In the genomic region with DNA sequence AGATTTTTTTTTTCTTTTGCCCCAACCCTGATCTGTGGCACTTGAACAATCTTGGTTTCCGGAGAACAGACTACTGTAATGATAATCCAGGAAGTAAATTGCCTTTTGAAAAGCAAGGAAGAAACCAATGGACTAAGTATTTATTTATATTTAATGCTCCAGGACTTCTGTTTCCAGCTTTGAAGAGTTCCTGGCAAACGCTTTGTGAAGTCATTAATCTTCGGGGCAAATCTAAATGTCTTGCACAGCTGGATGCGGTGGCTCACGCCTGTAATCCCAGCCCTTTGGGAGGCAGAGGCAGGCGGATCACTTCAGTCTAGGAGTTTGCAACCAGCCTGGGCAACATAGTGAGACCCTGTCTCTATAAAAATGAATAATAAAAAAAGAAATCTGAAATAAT, we compare ENCODE assay signal across 19 cellular contexts.
DNase-seq lines count a peak whose midpoint lies in the region; ATAC-seq and TF ChIP-seq lines count a peak whose summit lies in the region.
"Had no signal": no experiment of that assay in that cellular context is flagged by ENCODE, and none has a peak within 500 bp of the region (broad histone marks: within the 10 kb centered on the region; RNA-seq: fewer than 3 reads in every experiment).

No MANE protein-coding gene starts in this region.

- no peak overlapping the region for H4K5ac ChIP-seq in IMR-90 (ENCODE audit: low read depth, low read length)

- DNase-seq in IMR-90 (no peak), fibroblast of mammary gland (ENCODE audit: low read depth) (peak; percentile 6), mesothelial cell of epicardium (ENCODE audit: low spot score in 2 of 2, unreplicated experiment in 2 of 2) (no peak), aorta (no peak), prostate gland (ENCODE audit: low spot score) (no peak), SK-N-SH (no peak), heart right ventricle (no peak)
- DNase-seq: ACHN; Calu3; CD8-positive, alpha-beta T cell; GDM1; Kasumi-1; NCI-H1417 treated with DMSO at 0.1 percent for 48 hours; NCI-H187; NCI-H446; NCI-H526; Peyer's patch; SJCRH30 had no signal

- CTCF ChIA-PET in IMR-90 (lab: Yijun Ruan, JAX), result no interaction called here
- CTCF ChIA-PET in SK-N-SH (lab: Yijun Ruan, JAX), result no interaction called here

- POLR2A ChIA-PET in IMR-90 (lab: Charles Lee; ENCODE audit: unreplicated experiment), result no interaction called here
- POLR2A ChIA-PET in SK-N-SH (lab: Yijun Ruan, JAX), result no interaction called here

- no peak overlapping the region for H3K23ac ChIP-seq in IMR-90 (ENCODE audit: low read depth, low read length)

- peaks cover 5% of the 10 kb centered on the region for H3K27me3 ChIP-seq in IMR-90 (ENCODE audit: control insufficient read depth, insufficient read depth, low read length)
- no peaks in the 10 kb centered on the region for H3K27me3 ChIP-seq in aorta (ENCODE audit: control insufficient read depth in 1 of 2, insufficient read depth in 2 of 2, low read length in 1 of 2)
- no peaks in the 10 kb centered on the region for H3K27me3 ChIP-seq in prostate gland (replicated peaks; ENCODE audit: insufficient read depth)
- H3K27me3 ChIP-seq in SK-N-SH (ENCODE audit: insufficient read depth), result peaks cover 65% of the 10 kb centered on the region; the same call in 1 of the 2 replicates
- peaks cover 0 to 4% (median 0%) of the 10 kb centered on the region in 7 donors for H3K27me3 ChIP-seq in heart right ventricle
- H3K27me3 ChIP-seq: BLaER1 treated with 17β-estradiol and CSF1 and Interleukin-3, amounts not matched to agents 10 nM and 100 nM; Peyer's patch; SJCRH30 had no signal

- H3K27ac ChIP-seq in IMR-90 (ENCODE audit: insufficient read depth, low read length), result no peak overlapping the region
- H3K27ac ChIP-seq in aorta (ENCODE audit: low read depth in 1 of 2, low read length in 2 of 2), result no peak overlapping the region
- H3K27ac ChIP-seq in prostate gland, result no peak overlapping the region
- H3K27ac ChIP-seq in SK-N-SH (ENCODE audit: low read depth in 2 of 2, low read length in 1 of 2), result no peak overlapping the region
- H3K27ac ChIP-seq in heart right ventricle, result no peak overlapping the region
- H3K27ac ChIP-seq: BLaER1 treated with 17β-estradiol and CSF1 and Interleukin-3, amounts not matched to agents 10 nM and 100 nM; Peyer's patch; SJCRH30 had no signal

- no peak for TF ChIP-seq EP300 in SK-N-SH (IDR thresholded peaks at IDR 0.05; ENCODE audit: borderline replicate concordance in 1 of 2, low read depth in 1 of 2, low read length in 1 of 2)

- in situ Hi-C loops in IMR-90 (cut with MboI; ENCODE audit: low sequenced_read_pairs), result no loop called here

- H4K20me1 ChIP-seq in IMR-90 (ENCODE audit: insufficient read depth, low read length) (no peaks in the 10 kb centered on the region), SK-N-SH (ENCODE audit: insufficient read depth) (no peaks in the 10 kb centered on the region)
- H4K20me1 ChIP-seq: BLaER1 treated with 17β-estradiol and CSF1 and Interleukin-3, amounts not matched to agents 10 nM and 100 nM had no signal

- no peak overlapping the region for H2AK9ac ChIP-seq in IMR-90 (replicated peaks; ENCODE audit: low read depth, low read length, poor library complexity)

- H4K8ac ChIP-seq in IMR-90 (ENCODE audit: low read depth in 2 of 2, low read length in 2 of 2), result no peak overlapping the region

- no peak overlapping the region for H3K56ac ChIP-seq in IMR-90 (ENCODE audit: extremely low read depth, insufficient read depth, low read length)

- no peaks in the 10 kb centered on the region for H3K79me2 ChIP-seq in SK-N-SH (ENCODE audit: insufficient read depth)

- no peaks in the 10 kb centered on the region for H3K9me1 ChIP-seq in IMR-90 (ENCODE audit: insufficient read depth, low read length)

- no peaks in the 10 kb centered on the region for H3K27me3 Mint-ChIP-seq in mesothelial cell of epicardium (ENCODE audit: low read depth)

- no peak overlapping the region for H3K4me3 Mint-ChIP-seq in mesothelial cell of epicardium
- H3K4me3 Mint-ChIP-seq: CD8-positive, alpha-beta T cell had no signal

- H4K91ac ChIP-seq in IMR-90 (ENCODE audit: insufficient read depth, low read depth, low read length), result no peak overlapping the region

- H3K9me2 ChIP-seq in SK-N-SH, result no peaks in the 10 kb centered on the region

- no peaks in the 10 kb centered on the region for H3K79me1 ChIP-seq in IMR-90 (ENCODE audit: low read depth in 1 of 2, low read length in 2 of 2)

- H2BK20ac ChIP-seq in IMR-90 (ENCODE audit: low read depth, low read length), result no peak overlapping the region

- no peak for TF ChIP-seq CTCF in IMR-90 (conservative IDR thresholded peaks at IDR 0.05; ENCODE audit: low read depth, low read length)
- TF ChIP-seq CTCF in fibroblast of mammary gland (conservative IDR thresholded peaks at IDR 0.05; ENCODE audit: control insufficient read depth, insufficient read depth, low read depth, low read length), result no peak
- no peak for TF ChIP-seq CTCF in mesothelial cell of epicardium (IDR thresholded peaks at IDR 0.05; ENCODE audit: unreplicated experiment)
- no peak for TF ChIP-seq CTCF in prostate gland (IDR thresholded peaks at IDR 0.05)
- TF ChIP-seq CTCF in SK-N-SH (IDR thresholded peaks at IDR 0.05), result no peak
- TF ChIP-seq CTCF in heart right ventricle (IDR thresholded peaks at IDR 0.05), result no peak

- TF ChIP-seq RAD21 in IMR-90 (IDR thresholded peaks at IDR 0.05; ENCODE audit: low read length) (no peak), SK-N-SH (IDR thresholded peaks at IDR 0.05; ENCODE audit: low read length) (no peak)

- H3K36me3 Mint-ChIP-seq in mesothelial cell of epicardium, result no peaks in the 10 kb centered on the region
- H3K36me3 Mint-ChIP-seq: CD8-positive, alpha-beta T cell had no signal

- H2BK120ac ChIP-seq in IMR-90 (ENCODE audit: low read depth, low read length), result no peak overlapping the region

- H2AFZ ChIP-seq in IMR-90 (replicated peaks; ENCODE audit: low read length, poor library complexity) (no peak overlapping the region), SK-N-SH (ENCODE audit: low read depth) (no peak overlapping the region)

- H3K36me3 ChIP-seq in IMR-90 (ENCODE audit: control insufficient read depth, insufficient read depth, low read length) (no peaks in the 10 kb centered on the region), aorta (ENCODE audit: control insufficient read depth in 1 of 2, insufficient read depth in 2 of 2, low read length in 1 of 2) (no peaks in the 10 kb centered on the region), prostate gland (no peaks in the 10 kb centered on the region), SK-N-SH (replicated peaks in 1 of 2; ENCODE audit: control insufficient read depth in 1 of 2, insufficient read depth in 2 of 2, low read length in 1 of 2) (no peaks in the 10 kb centered on the region), heart right ventricle (no peaks in the 10 kb centered on the region)
- H3K36me3 ChIP-seq: BLaER1 treated with 17β-estradiol and CSF1 and Interleukin-3, amounts not matched to agents 10 nM and 100 nM; Peyer's patch; SJCRH30 had no signal

- H3K4me1 ChIP-seq in IMR-90 (ENCODE audit: control insufficient read depth, insufficient read depth, low read length) (no peaks in the 10 kb centered on the region), aorta (ENCODE audit: control insufficient read depth in 1 of 2, insufficient read depth in 2 of 2, low read length in 2 of 2) (no peaks in the 10 kb centered on the region), prostate gland (replicated peaks) (no peaks in the 10 kb centered on the region), SK-N-SH (ENCODE audit: control insufficient read depth in 1 of 2, insufficient read depth in 2 of 2, low read depth in 1 of 2, low read length in 1 of 2) (peaks cover 0 to 6% of the 10 kb centered on the region in 2 experiments; a peak in 1 of 4 replicates), heart right ventricle (no peaks in the 10 kb centered on the region)
- H3K4me1 ChIP-seq: BLaER1 treated with 17β-estradiol and CSF1 and Interleukin-3, amounts not matched to agents 10 nM and 100 nM; Peyer's patch; SJCRH30 had no signal

- H3K4me1 Mint-ChIP-seq in mesothelial cell of epicardium, result peaks cover 10% of the 10 kb centered on the region

- H3K4me2 ChIP-seq in IMR-90 (ENCODE audit: low read depth, low read length) (no peak overlapping the region), SK-N-SH (no peak overlapping the region)
- H3K4me2 ChIP-seq: BLaER1 treated with 17β-estradiol and CSF1 and Interleukin-3, amounts not matched to agents 10 nM and 100 nM had no signal

- no peak overlapping the region for H3K18ac ChIP-seq in IMR-90 (ENCODE audit: low read depth, low read length)

- TF ChIP-seq POLR2A in IMR-90 (IDR thresholded peaks at IDR 0.05; ENCODE audit: low read depth, low read length) (no peak), prostate gland (IDR thresholded peaks at IDR 0.05) (no peak)

- dilution Hi-C loops in IMR-90 (cut with HindIII; ENCODE audit: low sequenced_read_pairs, unreplicated experiment), result no loop called here

- peak overlapping the region; percentile 56 for H3K27ac Mint-ChIP-seq in mesothelial cell of epicardium
- H3K27ac Mint-ChIP-seq: CD8-positive, alpha-beta T cell had no signal

- no peak overlapping the region for H3K4me3 ChIP-seq in IMR-90 (ENCODE audit: insufficient read depth, low read depth, low read length)
- no peak overlapping the region for H3K4me3 ChIP-seq in fibroblast of mammary gland (ENCODE audit: control insufficient read depth, low read depth, low read length)
- H3K4me3 ChIP-seq in aorta (ENCODE audit: low read length in 2 of 2), result no peak overlapping the region
- no peak overlapping the region for H3K4me3 ChIP-seq in prostate gland
- no peak overlapping the region for H3K4me3 ChIP-seq in SK-N-SH (ENCODE audit: low read depth in 2 of 2, low read length in 1 of 2)
- H3K4me3 ChIP-seq in heart right ventricle, result no peak overlapping the region
- H3K4me3 ChIP-seq: BLaER1 treated with 17β-estradiol and CSF1 and Interleukin-3, amounts not matched to agents 10 nM and 100 nM; Peyer's patch; SJCRH30 had no signal

- H3K9ac ChIP-seq in IMR-90 (ENCODE audit: low read depth, low read length) (no peak overlapping the region), SK-N-SH (no peak overlapping the region)
- H3K9ac ChIP-seq: BLaER1 treated with 17β-estradiol and CSF1 and Interleukin-3, amounts not matched to agents 10 nM and 100 nM had no signal

- ATAC-seq in IMR-90 (ENCODE audit: low read depth) (no peak; the same call in 1 of the 2 replicates), aorta (ENCODE audit: low FRiP score) (no peak), heart right ventricle (no peak)
- ATAC-seq: CD8-positive, alpha-beta T cell had no signal

- no peak overlapping the region for H2BK15ac ChIP-seq in IMR-90 (ENCODE audit: low read depth, low read length)

- H3K4ac ChIP-seq in IMR-90 (ENCODE audit: low read depth, low read length), result no peak overlapping the region

- intact Hi-C loops in IMR-90 (cut with micrococcal nuclease) (no loop called here), aorta (cut with DNase I) (no loop called here), prostate gland (cut with DNase I) (no loop called here), heart right ventricle (cut with DNase I) (no loop called here)

- no peak overlapping the region for H2AK5ac ChIP-seq in IMR-90 (ENCODE audit: low read depth, low read length)

- no peaks in the 10 kb centered on the region for H3K9me3 ChIP-seq in IMR-90 (ENCODE audit: control insufficient read depth, insufficient read depth, low read length)
- no peaks in the 10 kb centered on the region for H3K9me3 ChIP-seq in aorta (ENCODE audit: control insufficient read depth, low read length)
- H3K9me3 ChIP-seq in prostate gland, result no peaks in the 10 kb centered on the region
- no peaks in the 10 kb centered on the region for H3K9me3 ChIP-seq in SK-N-SH
- no peaks in the 10 kb centered on the region for H3K9me3 ChIP-seq in heart right ventricle
- H3K9me3 ChIP-seq: BLaER1 treated with 17β-estradiol and CSF1 and Interleukin-3, amounts not matched to agents 10 nM and 100 nM; Peyer's patch; SJCRH30 had no signal

- H3K9me3 Mint-ChIP-seq in mesothelial cell of epicardium, result no peaks in the 10 kb centered on the region
- H3K9me3 Mint-ChIP-seq: CD8-positive, alpha-beta T cell had no signal

- H3F3A ChIP-seq in SK-N-SH (replicated peaks; ENCODE audit: insufficient read depth), result peaks cover 10% of the 10 kb centered on the region

- BruUV-seq in IMR-90 (replicated peaks; lab: Mats Ljungman, UMichigan), result no TSS peak

- no peak overlapping the region for H2BK5ac ChIP-seq in IMR-90 (ENCODE audit: low read depth, low read length, poor library complexity, severe bottlenecking)

- 0 out of 2 replicates have a peak overlapping the region, but pooled peaks have one; percentile 23 for H3K14ac ChIP-seq in IMR-90 (replicated peaks; ENCODE audit: low read depth, low read length)

- no CpG with 5 or more reads among the region's 6 CpGs for WGBS in IMR-90 (ENCODE audit: extremely low coverage in 2 of 2, insufficient read length in 1 of 2), 2 experiments
- 43 to 60% methylated on average over 6 of the region's 6 CpGs for WGBS in aorta, 2 donors
- WGBS in prostate gland, result 52% methylated on average over 6 of the region's 6 CpGs
- 7% methylated on average over 6 of the region's 6 CpGs for WGBS in SK-N-SH (ENCODE audit: low lambda C conversion rate)
- WGBS in heart right ventricle, 2 donors, result 71 to 78% methylated on average over 6 of the region's 6 CpGs
